8 cellular contexts compared by ENCODE assay signal in genomic region chr4:123649644-123650356, GRCh38.
DNase-seq lines count a peak whose midpoint lies in the region; ATAC-seq and TF ChIP-seq lines count a peak whose summit lies in the region.

No MANE protein-coding gene starts in this region.

- TF ChIP-seq CTCF in A673 (conservative IDR thresholded peaks at IDR 0.05; ENCODE audit: low read depth, low read length) (no peak), WERI-Rb-1 (IDR thresholded peaks at IDR 0.05; ENCODE audit: low read depth, low read length) (no peak), suprapubic skin (IDR thresholded peaks at IDR 0.05) (no peak), GM13977 (IDR thresholded peaks at IDR 0.05; ENCODE audit: extremely low read depth, insufficient read depth, missing control alignments) (no peak)

- DNase-seq in A673 (ENCODE audit: low spot score) (peak; percentile 13), WERI-Rb-1 (peak; percentile 17), inferior parietal cortex (ENCODE audit: extremely low spot score) (peak; percentile 25), suprapubic skin (ENCODE audit: low spot score in 2 of 2) (peak in 1 of 2 donors; percentile 71), GM13977 (ENCODE audit: low spot score) (no peak), globus pallidus (ENCODE audit: low spot score) (no peak)

- H3K9ac ChIP-seq in HUES64 (ENCODE audit: low read depth, low read length), result no peak overlapping the region

- TF ChIP-seq EP300 in suprapubic skin (IDR thresholded peaks at IDR 0.05), result no peak

- in situ Hi-C loops in GM13977 (cut with MboI; ENCODE audit: low pct_unique_long_range_greater_than_20kb, low sequenced_read_pairs, unreplicated experiment), result loop anchor here (25.0 kb wide), 2 partner anchors 262 to 537 kb away; partner anchors contain the start of gene SPRY1

- WGBS in HUES64, result 46% methylated on average over 11 of the region's 11 CpGs
- WGBS in suprapubic skin, result 20% methylated on average over 11 of the region's 11 CpGs

- H3K36me3 ChIP-seq in A673 (ENCODE audit: insufficient read depth, low read length, poor library complexity, severe bottlenecking) (no peaks in the 10 kb centered on the region), HUES64 (ENCODE audit: insufficient read depth, low read length) (no peaks in the 10 kb centered on the region), WERI-Rb-1 (no peaks in the 10 kb centered on the region), suprapubic skin (no peaks in the 10 kb centered on the region)

- H3K9me3 ChIP-seq in A673 (ENCODE audit: low read depth, low read length, poor library complexity, severe bottlenecking), result no peaks in the 10 kb centered on the region
- H3K9me3 ChIP-seq in HUES64 (ENCODE audit: insufficient read depth, low read depth, low read length), result no peaks in the 10 kb centered on the region
- H3K9me3 ChIP-seq in WERI-Rb-1 (ENCODE audit: severe bottlenecking), result no peaks in the 10 kb centered on the region
- H3K9me3 ChIP-seq in suprapubic skin, result no peaks in the 10 kb centered on the region

- BruUV-seq in A673 (replicated peaks; lab: Mats Ljungman, UMichigan), result no TSS peak

- H3K27ac ChIP-seq in A673 (ENCODE audit: low read depth, low read length, poor library complexity, severe bottlenecking) (no peak overlapping the region), HUES64 (ENCODE audit: low read depth, low read length) (peak overlapping the region; percentile 2; the same call in 1 of the 2 replicates), WERI-Rb-1 (no peak overlapping the region), suprapubic skin (peak overlapping the region; percentile 84)

- TF ChIP-seq POLR2A in suprapubic skin (IDR thresholded peaks at IDR 0.05), result no peak

- peak; percentile 19 for ATAC-seq in GM21390 (IDR thresholded peaks at IDR 0.05; ENCODE audit: unreplicated experiment)

- CTCF ChIA-PET in A673 (lab: Charles Lee), result no interaction called here

- H3K27me3 ChIP-seq in A673 (replicated peaks; ENCODE audit: insufficient read depth, low read depth, low read length, poor library complexity), result no peaks in the 10 kb centered on the region
- no peaks in the 10 kb centered on the region for H3K27me3 ChIP-seq in HUES64 (ENCODE audit: insufficient read depth, low read length)
- no peaks in the 10 kb centered on the region for H3K27me3 ChIP-seq in WERI-Rb-1 (ENCODE audit: insufficient read depth, low read depth, severe bottlenecking)
- H3K27me3 ChIP-seq in suprapubic skin, result no peaks in the 10 kb centered on the region

- intact Hi-C loops in A673 (cut with micrococcal nuclease; ENCODE audit: unreplicated experiment), result loop anchor here (10.0 kb wide), 2 partner anchors 85 to 615 kb away; no protein-coding TSS in a partner anchor

- POLR2A ChIA-PET in A673 (lab: Charles Lee; ENCODE audit: low non-redundant PET), result no interaction called here

- H3K4me1 ChIP-seq in A673 (ENCODE audit: insufficient read depth, low read length, poor library complexity, severe bottlenecking), result no peaks in the 10 kb centered on the region
- peaks cover 16% of the 10 kb centered on the region for H3K4me1 ChIP-seq in HUES64 (ENCODE audit: insufficient read depth, low read length)
- H3K4me1 ChIP-seq in suprapubic skin, result peaks cover 42% of the 10 kb centered on the region

- H3K4me3 ChIP-seq in A673 (ENCODE audit: low read depth, low read length, poor library complexity, severe bottlenecking), result no peak overlapping the region
- no peak overlapping the region for H3K4me3 ChIP-seq in HUES64 (ENCODE audit: low read length)
- no peak overlapping the region for H3K4me3 ChIP-seq in WERI-Rb-1 (ENCODE audit: low read depth, low read length)
- peak overlapping the region; percentile 7 for H3K4me3 ChIP-seq in suprapubic skin

Comparison
In these comparisons a context has a peak if more than half of its experiments do, and no peak if none do; other contexts are left out.
1. DNase-seq: peak in A673 (single experiment), WERI-Rb-1 (single experiment) and inferior parietal cortex (single experiment); none in GM13977 (single experiment) and globus pallidus (single experiment).
2. H3K27ac ChIP-seq: peak in HUES64 (single experiment) and suprapubic skin (single experiment); none in A673 (single experiment) and WERI-Rb-1 (single experiment).